10 cellular contexts compared by ENCODE assay signal in genomic region chr6:114747995-114748625, GRCh38.
A peak's percentile ranks its signal among the peaks of the same experiment; 100 is the strongest.
DNase-seq lines count a peak whose midpoint lies in the region; ATAC-seq and TF ChIP-seq lines count a peak whose summit lies in the region.
"Had no signal": no experiment of that assay in that cellular context is flagged by ENCODE, and none has a peak within 500 bp of the region (broad histone marks: within the 10 kb centered on the region; RNA-seq: fewer than 3 reads in every experiment).

No MANE protein-coding gene starts in this region.

- H3K27me3 Mint-ChIP-seq in MCF 10A (ENCODE audit: insufficient read depth, unreplicated experiment) = peaks cover 40% of the 10 kb centered on the region

- no peaks in the 10 kb centered on the region for H3K27me3 ChIP-seq in HCT116 (ENCODE audit: insufficient read depth, low read length)
- H3K27me3 ChIP-seq in right lobe of liver = no peaks in the 10 kb centered on the region
- no peaks in the 10 kb centered on the region for H3K27me3 ChIP-seq in upper lobe of right lung

- RAD21 ChIA-PET in HCT116 (lab: Charles Lee; ENCODE audit: low non-redundant PET in 1 of 2, low total read pairs in 2 of 2, uncharacterized antibody in 2 of 2, unreplicated experiment in 2 of 2) = no interaction called here

- H3K36me3 ChIP-seq in HCT116 (ENCODE audit: control insufficient read depth in 1 of 2, insufficient read depth in 2 of 2, low read length in 2 of 2) (no peaks in the 10 kb centered on the region), right lobe of liver (no peaks in the 10 kb centered on the region), upper lobe of right lung (no peaks in the 10 kb centered on the region)

- POLR2A ChIA-PET in HCT116 (lab: Charles Lee) (no interaction called here), MCF 10A (lab: Yijun Ruan, JAX) (no interaction called here)

- DNase-seq in NCI-H446 (lab: John Stamatoyannopoulos, UW) (peak; percentile 5 to 53), NCI-H446 treated with DMSO at 0.1 percent for 48 hours (lab: John Stamatoyannopoulos, UW) (no peak), HCT116 (ENCODE audit: low read depth, low spot score) (peak; percentile 16), NCI-H2227 (lab: John Stamatoyannopoulos, UW; ENCODE audit: unreplicated experiment) (peak; percentile 14), MCF 10A (ENCODE audit: unreplicated experiment) (peak; percentile 63), right lobe of liver (peak in 2 of 3 donors; percentile 25 to 48), upper lobe of right lung (no peak), HuH-7 (ENCODE audit: low spot score) (no peak)

- no peak overlapping the region for H3K27ac Mint-ChIP-seq in MCF 10A (ENCODE audit: low read depth, unreplicated experiment)
- H3K27ac Mint-ChIP-seq: activated naive CD4-positive, alpha-beta T cell treated with anti-CD3 and anti-CD28 coated beads, Interleukin-2, amount 50 U/mL, for 72 hours; CD8-positive, alpha-beta T cell had no signal

- WGBS in right lobe of liver (ENCODE audit: insufficient coverage, low coverage, low lambda C conversion rate, missing lambda C conversion rate) = 13% methylated on average over 6 of the region's 6 CpGs

- H3K4me1 ChIP-seq in HCT116 (ENCODE audit: control insufficient read depth in 1 of 2, insufficient read depth in 2 of 2, low read length in 2 of 2) = no peaks in the 10 kb centered on the region
- no peaks in the 10 kb centered on the region for H3K4me1 ChIP-seq in right lobe of liver
- H3K4me1 ChIP-seq in upper lobe of right lung = no peaks in the 10 kb centered on the region

- H3K4me2 ChIP-seq in HCT116 (ENCODE audit: low read length) = no peak overlapping the region

- H3K27ac ChIP-seq in HCT116 (ENCODE audit: low read depth, low read length) (no peak overlapping the region), right lobe of liver (no peak overlapping the region), upper lobe of right lung (no peak overlapping the region)

- no peaks in the 10 kb centered on the region for H3K36me3 Mint-ChIP-seq in MCF 10A (ENCODE audit: insufficient read depth, unreplicated experiment)
- H3K36me3 Mint-ChIP-seq: activated naive CD4-positive, alpha-beta T cell treated with anti-CD3 and anti-CD28 coated beads, Interleukin-2, amount 50 U/mL, for 72 hours; CD8-positive, alpha-beta T cell had no signal

- no peak for ATAC-seq in HCT116
- no peak for ATAC-seq in right lobe of liver
- no peak for ATAC-seq in upper lobe of right lung
- ATAC-seq: activated naive CD4-positive, alpha-beta T cell treated with anti-CD3 and anti-CD28 coated beads, Interleukin-2, amount 50 U/mL, for 72 hours; CD8-positive, alpha-beta T cell had no signal

- no peak for TF ChIP-seq POLR2A in HCT116 (IDR thresholded peaks at IDR 0.05; ENCODE audit: borderline replicate concordance, extremely low read depth, insufficient read depth, insufficient read length)
- no peak for TF ChIP-seq POLR2A in right lobe of liver (IDR thresholded peaks at IDR 0.05)

- no peak overlapping the region for H2AFZ ChIP-seq in HCT116 (ENCODE audit: low read depth, low read length, poor library complexity, severe bottlenecking)

- peak; percentile 57 for TF ChIP-seq RAD21 in HCT116 (IDR thresholded peaks at IDR 0.05; ENCODE audit: low read depth)

- CTCF ChIA-PET in HCT116 (lab: Charles Lee) = interaction anchor here (0.8 to 1.2 kb wide), 5 partner anchors 11 to 1149 kb away, joined by 3 to 4 read pairs (median 3); no protein-coding TSS in a partner anchor
- CTCF ChIA-PET in MCF 10A (lab: Yijun Ruan, JAX) = interaction anchor here (0.5 to 2.4 kb wide), 8 partner anchors 9 to 1160 kb away, joined by 3 to 9 read pairs (median 3); no protein-coding TSS in a partner anchor

- H3K9me2 ChIP-seq in HCT116 (ENCODE audit: insufficient read depth) = no peaks in the 10 kb centered on the region

- H3K4me1 Mint-ChIP-seq in MCF 10A (ENCODE audit: insufficient read depth, unreplicated experiment) = no peaks in the 10 kb centered on the region

- H3K9me3 ChIP-seq in HCT116 (ENCODE audit: control insufficient read depth in 1 of 2, insufficient read depth in 1 of 2, low read depth in 1 of 2, low read length in 2 of 2) (no peaks in the 10 kb centered on the region), right lobe of liver (no peaks in the 10 kb centered on the region), upper lobe of right lung (no peaks in the 10 kb centered on the region)

- BruUV-seq in HCT116 (replicated peaks; lab: Mats Ljungman, UMichigan) (no TSS peak), MCF 10A (replicated peaks; lab: Mats Ljungman, UMichigan) (no TSS peak)

- no peaks in the 10 kb centered on the region for H3K9me3 Mint-ChIP-seq in MCF 10A (ENCODE audit: unreplicated experiment)

- intact Hi-C loops in HCT116 (cut with micrococcal nuclease) = loop anchor here (1.0 to 5.0 kb wide), 3 partner anchors 797 to 1349 kb away; no protein-coding TSS in a partner anchor
- intact Hi-C loops in MCF 10A (cut with micrococcal nuclease) = loop anchor here (1.0 to 10.0 kb wide), 3 partner anchors 753 to 1349 kb away; no protein-coding TSS in a partner anchor
- intact Hi-C loops in right lobe of liver (cut with DNase I) = no loop called here
- intact Hi-C loops in upper lobe of right lung (cut with DNase I) = no loop called here

- H3K4me3 Mint-ChIP-seq in MCF 10A (ENCODE audit: unreplicated experiment) = no peak overlapping the region
- H3K4me3 Mint-ChIP-seq: CD8-positive, alpha-beta T cell had no signal

- no peaks in the 10 kb centered on the region for H4K20me1 ChIP-seq in HCT116 (ENCODE audit: insufficient read depth)

- no peak overlapping the region for H3K9ac ChIP-seq in HCT116 (ENCODE audit: low read length)

- H3K4me3 ChIP-seq in HCT116 (replicated peaks in 1 of 2; ENCODE audit: low read depth in 1 of 2, low read length in 2 of 2) (no peak overlapping the region), right lobe of liver (no peak overlapping the region), upper lobe of right lung (no peak overlapping the region)

- TF ChIP-seq CTCF in HCT116 (IDR thresholded peaks at IDR 0.05 in 2 of 3, conservative IDR thresholded peaks at IDR 0.05 in 1 of 3; ENCODE audit: borderline replicate concordance in 1 of 3, insufficient read depth in 1 of 3, low read depth in 2 of 3, low read length in 2 of 3) (peak; percentile 22 to 77 (median 59); a peak in 5 of 6 replicates), MCF 10A (IDR thresholded peaks at IDR 0.05; ENCODE audit: unreplicated experiment) (peak; percentile 76), right lobe of liver (IDR thresholded peaks at IDR 0.05) (peak; percentile 35 to 80 (median 70)), upper lobe of right lung (IDR thresholded peaks at IDR 0.05) (peak; percentile 67)

- H3K79me2 ChIP-seq in HCT116 (ENCODE audit: insufficient read depth, low read length) = no peaks in the 10 kb centered on the region

TF ChIP-seq in HCT116, 20 proteins besides CTCF, POLR2A, EP300 and RAD21:
- no peak for TF ChIP-seq FOSL1 (IDR thresholded peaks at IDR 0.05; ENCODE audit: low read depth)
- TF ChIP-seq REST (IDR thresholded peaks at IDR 0.05; ENCODE audit: low read depth) = no peak
- no peak for TF ChIP-seq JUND (IDR thresholded peaks at IDR 0.05)
- no peak for TF ChIP-seq MAX (IDR thresholded peaks at IDR 0.05)
- no peak for TF ChIP-seq ZBTB33 (IDR thresholded peaks at IDR 0.05; ENCODE audit: extremely low read depth, insufficient replicate concordance, low read length)
- no peak for TF ChIP-seq ZFX (IDR thresholded peaks at IDR 0.05)
- no peak for TF ChIP-seq CBX3 (IDR thresholded peaks at IDR 0.05; ENCODE audit: low read depth)
- no peak for TF ChIP-seq POLR2AphosphoS5 (IDR thresholded peaks at IDR 0.05; ENCODE audit: low read depth, low read length)
- TF ChIP-seq EZH2 (IDR thresholded peaks at IDR 0.05) = no peak
- no peak for TF ChIP-seq EGR1 (IDR thresholded peaks at IDR 0.05; ENCODE audit: low read depth)
- TF ChIP-seq SRF (IDR thresholded peaks at IDR 0.05; ENCODE audit: low read depth) = no peak

Comparison
In these comparisons a context has a peak if more than half of its experiments do, and no peak if none do; other contexts are left out.
1. DNase-seq: peak in NCI-H446 (2 of 2), HCT116 (single experiment), NCI-H2227 (single experiment), MCF 10A (single experiment) and right lobe of liver (2 of 3); none in NCI-H446 treated with DMSO at 0.1 percent for 48 hours (single experiment), upper lobe of right lung (single experiment) and HuH-7 (single experiment).
2. intact Hi-C loops: an anchor here in HCT116 (1.0 to 5.0 kb wide) and MCF 10A (1.0 to 10.0 kb wide); none called in right lobe of liver and upper lobe of right lung.
3. Peak in every context shown above with its lines, with median percentiles within 50 percentile points of each other: CTCF ChIP-seq.